21 cellular contexts compared by ENCODE assay signal in genomic region chr10:113441220-113441619, GRCh38.
A peak's percentile ranks its signal among the peaks of the same experiment; 100 is the strongest.
DNase-seq lines count a peak whose midpoint lies in the region; ATAC-seq, FAIRE-seq and TF ChIP-seq lines count a peak whose summit lies in the region.
"Had no signal": no experiment of that assay in that cellular context is flagged by ENCODE, and none has a peak within 500 bp of the region (broad histone marks: within the 10 kb centered on the region; RNA-seq: fewer than 3 reads in every experiment).

No MANE protein-coding gene starts in this region.

- peaks cover 5% of the 10 kb centered on the region for H3K4me1 Mint-ChIP-seq in progenitor cell of endocrine pancreas (ENCODE audit: low read depth)
- H3K4me1 Mint-ChIP-seq: B cell, immature natural killer cell, memory B cell had no signal

- no peak overlapping the region for H2AFZ ChIP-seq in HCT116 (ENCODE audit: low read depth, low read length, poor library complexity, severe bottlenecking)

- in situ Hi-C loops in brain microvascular endothelial cell (cut with HindIII; ENCODE audit: low pct_ligation_motif_present, low sequenced_read_pairs), result no loop called here

- ATAC-seq in HCT116, result peak; percentile 59
- no peak for ATAC-seq in GM19452 (IDR thresholded peaks at IDR 0.05; ENCODE audit: unreplicated experiment)

- no peaks in the 10 kb centered on the region for H3K9me3 Mint-ChIP-seq in progenitor cell of endocrine pancreas (ENCODE audit: low read depth)
- H3K9me3 Mint-ChIP-seq: immature natural killer cell, memory B cell had no signal

- H3K4me2 ChIP-seq in HCT116 (ENCODE audit: low read length), result no peak overlapping the region

- H3K27me3 ChIP-seq in HCT116 (ENCODE audit: insufficient read depth, low read length) (peaks cover 26% of the 10 kb centered on the region; the same call in 1 of the 2 replicates), bronchial epithelial cell (ENCODE audit: control insufficient read depth, insufficient read depth, low read length) (no peaks in the 10 kb centered on the region), brain microvascular endothelial cell (replicated peaks) (no peaks in the 10 kb centered on the region)
- H3K27me3 ChIP-seq: neutrophil, sigmoid colon had no signal

- TF ChIP-seq RAD21 in HCT116 (IDR thresholded peaks at IDR 0.05; ENCODE audit: low read depth), result peak; percentile 58

- no peak overlapping the region for H3K9ac ChIP-seq in HCT116 (ENCODE audit: low read length)

- TF ChIP-seq POLR2A in HCT116 (IDR thresholded peaks at IDR 0.05; ENCODE audit: borderline replicate concordance, extremely low read depth, insufficient read depth, insufficient read length), result no peak

- no peaks in the 10 kb centered on the region for H4K20me1 ChIP-seq in HCT116 (ENCODE audit: insufficient read depth)

- DNase-seq in AG08395 (ENCODE audit: low spot score) (peak; percentile 66), HCT116 (ENCODE audit: low read depth, low spot score) (no peak), bronchial epithelial cell (ENCODE audit: low read depth) (peak; percentile 18), midbrain (lab: John Stamatoyannopoulos, UW) (peak; percentile 24), A172 (ENCODE audit: low spot score) (no peak), progenitor cell of endocrine pancreas (ENCODE audit: low spot score, unreplicated experiment) (no peak), brain microvascular endothelial cell (no peak)
- DNase-seq: activated CD4-positive, CD25-positive, alpha-beta regulatory T cell; activated effector memory CD4-positive, alpha-beta T cell treated with anti-CD3 and anti-CD28 coated beads, Interleukin-2, amount 50 U/mL, for 16 hours; glutamatergic neuron; immature natural killer cell; NCI-H748 treated with DMSO at 0.1 percent for 48 hours; sigmoid colon; stimulated activated CD4-positive, alpha-beta T cell treated with anti-CD3 and anti-CD28 coated beads, Interleukin-4, amount 100 ng/mL, for 1 hour; T-helper 1 cell; trophoblast cell had no signal

- CTCF ChIA-PET in HCT116 (lab: Charles Lee), result interaction anchor here (1.5 kb wide), 1 partner anchor 56 kb away, joined by 3 read pairs; no protein-coding TSS in a partner anchor

- H3K9me3 ChIP-seq in HCT116 (ENCODE audit: control insufficient read depth in 1 of 2, insufficient read depth in 1 of 2, low read depth in 1 of 2, low read length in 2 of 2), result no peaks in the 10 kb centered on the region
- H3K9me3 ChIP-seq: neutrophil, sigmoid colon had no signal

- H3K9me2 ChIP-seq in HCT116 (ENCODE audit: insufficient read depth), result no peaks in the 10 kb centered on the region

- no peaks in the 10 kb centered on the region for H3K79me2 ChIP-seq in HCT116 (ENCODE audit: insufficient read depth, low read length)

- peak; percentile 23 for FAIRE-seq in bronchial epithelial cell (lab: Jason Lieb, UNC)

- peak; percentile 19 to 39 (median 29); a peak in 3 of 6 replicates for TF ChIP-seq CTCF in HCT116 (IDR thresholded peaks at IDR 0.05 in 2 of 3, conservative IDR thresholded peaks at IDR 0.05 in 1 of 3; ENCODE audit: borderline replicate concordance in 1 of 3, insufficient read depth in 1 of 3, low read depth in 2 of 3, low read length in 2 of 3)
- peak; percentile 49 for TF ChIP-seq CTCF in bronchial epithelial cell (IDR thresholded peaks at IDR 0.05; ENCODE audit: insufficient read depth, low read length, severe bottlenecking)
- no peak for TF ChIP-seq CTCF in progenitor cell of endocrine pancreas (IDR thresholded peaks at IDR 0.05; ENCODE audit: unreplicated experiment)
- TF ChIP-seq CTCF in brain microvascular endothelial cell (IDR thresholded peaks at IDR 0.05; ENCODE audit: low read depth, low read length, missing control alignments), result no peak

- H3K36me3 ChIP-seq in HCT116 (ENCODE audit: control insufficient read depth in 1 of 2, insufficient read depth in 2 of 2, low read length in 2 of 2) (no peaks in the 10 kb centered on the region), bronchial epithelial cell (ENCODE audit: control insufficient read depth, insufficient read depth, low read length) (no peaks in the 10 kb centered on the region), brain microvascular endothelial cell (replicated peaks) (no peaks in the 10 kb centered on the region)
- H3K36me3 ChIP-seq: neutrophil, sigmoid colon had no signal

- intact Hi-C loops in HCT116 (cut with micrococcal nuclease), result no loop called here

- H3K27ac Mint-ChIP-seq in progenitor cell of endocrine pancreas, result no peak overlapping the region
- H3K27ac Mint-ChIP-seq: B cell, immature natural killer cell, memory B cell had no signal

- no peak overlapping the region for H3K4me3 ChIP-seq in HCT116 (replicated peaks in 1 of 2; ENCODE audit: low read depth in 1 of 2, low read length in 2 of 2)
- no peak overlapping the region for H3K4me3 ChIP-seq in bronchial epithelial cell (ENCODE audit: low read depth, low read length)
- no peak overlapping the region for H3K4me3 ChIP-seq in brain microvascular endothelial cell (ENCODE audit: low read depth, low read length)
- H3K4me3 ChIP-seq: sigmoid colon had no signal

- no peaks in the 10 kb centered on the region for H3K36me3 Mint-ChIP-seq in progenitor cell of endocrine pancreas (ENCODE audit: insufficient read depth)
- H3K36me3 Mint-ChIP-seq: immature natural killer cell, memory B cell had no signal

- no TSS peak for BruUV-seq in HCT116 (replicated peaks; lab: Mats Ljungman, UMichigan)

- POLR2A ChIA-PET in HCT116 (lab: Charles Lee), result no interaction called here

- H3K4me1 ChIP-seq in HCT116 (ENCODE audit: control insufficient read depth in 1 of 2, insufficient read depth in 2 of 2, low read length in 2 of 2), result no peaks in the 10 kb centered on the region
- H3K4me1 ChIP-seq: sigmoid colon had no signal

- H3K4me3 Mint-ChIP-seq in progenitor cell of endocrine pancreas (ENCODE audit: low read depth), result no peak overlapping the region
- H3K4me3 Mint-ChIP-seq: B cell, immature natural killer cell, memory B cell had no signal

- RAD21 ChIA-PET in HCT116 (lab: Charles Lee; ENCODE audit: low non-redundant PET in 1 of 2, low total read pairs in 2 of 2, uncharacterized antibody in 2 of 2, unreplicated experiment in 2 of 2), result no interaction called here

- no peak overlapping the region for H3K27ac ChIP-seq in HCT116 (ENCODE audit: low read depth, low read length)
- no peak overlapping the region for H3K27ac ChIP-seq in brain microvascular endothelial cell
- H3K27ac ChIP-seq: epithelial cell of prostate, neutrophil, sigmoid colon had no signal

- peaks cover 25% of the 10 kb centered on the region for H3K27me3 Mint-ChIP-seq in progenitor cell of endocrine pancreas

TF ChIP-seq in HCT116, 20 proteins besides CTCF, POLR2A, EP300 and RAD21:
- TF ChIP-seq FOSL1 (IDR thresholded peaks at IDR 0.05; ENCODE audit: low read depth), result no peak
- TF ChIP-seq, protein P1, sequence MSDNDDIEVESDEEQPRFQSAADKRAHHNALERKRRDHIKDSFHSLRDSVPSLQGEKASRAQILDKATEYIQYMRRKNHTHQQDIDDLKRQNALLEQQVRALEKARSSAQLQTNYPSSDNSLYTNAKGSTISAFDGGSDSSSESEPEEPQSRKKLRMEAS (IDR thresholded peaks at IDR 0.05), result no peak
- TF ChIP-seq EZH2phosphoT487 (IDR thresholded peaks at IDR 0.05; ENCODE audit: borderline replicate concordance), result no peak
- TF ChIP-seq SIN3A (IDR thresholded peaks at IDR 0.05; ENCODE audit: low read depth), result no peak
- TF ChIP-seq JUND (IDR thresholded peaks at IDR 0.05), result no peak
- TF ChIP-seq YY1 (IDR thresholded peaks at IDR 0.05; ENCODE audit: extremely low read depth, insufficient replicate concordance, low read depth, low read length), result no peak
- TF ChIP-seq POLR2AphosphoS5 (IDR thresholded peaks at IDR 0.05; ENCODE audit: low read depth, low read length), result no peak
- TF ChIP-seq ZFX (IDR thresholded peaks at IDR 0.05), result no peak
- no peak for TF ChIP-seq ZNF274 (IDR thresholded peaks at IDR 0.05; ENCODE audit: low read depth, low read length)
- no peak for TF ChIP-seq ELF1 (IDR thresholded peaks at IDR 0.05; ENCODE audit: borderline replicate concordance, low read depth)
- no peak for TF ChIP-seq CEBPB (IDR thresholded peaks at IDR 0.05; ENCODE audit: low read depth)
- no peak for TF ChIP-seq TCF7L2 (IDR thresholded peaks at IDR 0.05; ENCODE audit: borderline replicate concordance, extremely low read depth, insufficient read depth, insufficient read length)
- no peak for TF ChIP-seq SRF (IDR thresholded peaks at IDR 0.05; ENCODE audit: low read depth)
- TF ChIP-seq EZH2 (IDR thresholded peaks at IDR 0.05), result no peak
- TF ChIP-seq SP1 (IDR thresholded peaks at IDR 0.05; ENCODE audit: low read depth), result no peak
- TF ChIP-seq, protein P2, sequence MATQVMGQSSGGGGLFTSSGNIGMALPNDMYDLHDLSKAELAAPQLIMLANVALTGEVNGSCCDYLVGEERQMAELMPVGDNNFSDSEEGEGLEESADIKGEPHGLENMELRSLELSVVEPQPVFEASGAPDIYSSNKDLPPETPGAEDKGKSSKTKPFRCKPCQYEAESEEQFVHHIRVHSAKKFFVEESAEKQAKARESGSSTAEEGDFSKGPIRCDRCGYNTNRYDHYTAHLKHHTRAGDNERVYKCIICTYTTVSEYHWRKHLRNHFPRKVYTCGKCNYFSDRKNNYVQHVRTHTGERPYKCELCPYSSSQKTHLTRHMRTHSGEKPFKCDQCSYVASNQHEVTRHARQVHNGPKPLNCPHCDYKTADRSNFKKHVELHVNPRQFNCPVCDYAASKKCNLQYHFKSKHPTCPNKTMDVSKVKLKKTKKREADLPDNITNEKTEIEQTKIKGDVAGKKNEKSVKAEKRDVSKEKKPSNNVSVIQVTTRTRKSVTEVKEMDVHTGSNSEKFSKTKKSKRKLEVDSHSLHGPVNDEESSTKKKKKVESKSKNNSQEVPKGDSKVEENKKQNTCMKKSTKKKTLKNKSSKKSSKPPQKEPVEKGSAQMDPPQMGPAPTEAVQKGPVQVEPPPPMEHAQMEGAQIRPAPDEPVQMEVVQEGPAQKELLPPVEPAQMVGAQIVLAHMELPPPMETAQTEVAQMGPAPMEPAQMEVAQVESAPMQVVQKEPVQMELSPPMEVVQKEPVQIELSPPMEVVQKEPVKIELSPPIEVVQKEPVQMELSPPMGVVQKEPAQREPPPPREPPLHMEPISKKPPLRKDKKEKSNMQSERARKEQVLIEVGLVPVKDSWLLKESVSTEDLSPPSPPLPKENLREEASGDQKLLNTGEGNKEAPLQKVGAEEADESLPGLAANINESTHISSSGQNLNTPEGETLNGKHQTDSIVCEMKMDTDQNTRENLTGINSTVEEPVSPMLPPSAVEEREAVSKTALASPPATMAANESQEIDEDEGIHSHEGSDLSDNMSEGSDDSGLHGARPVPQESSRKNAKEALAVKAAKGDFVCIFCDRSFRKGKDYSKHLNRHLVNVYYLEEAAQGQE (IDR thresholded peaks at IDR 0.05; ENCODE audit: low read depth), result no peak
- TF ChIP-seq CBX3 (IDR thresholded peaks at IDR 0.05; ENCODE audit: low read depth), result no peak

Comparison
In these comparisons a context has a peak if more than half of its experiments do, and no peak if none do; other contexts are left out.
1. DNase-seq: peak in AG08395 (single experiment), bronchial epithelial cell (single experiment) and midbrain (single experiment); none in HCT116 (single experiment), A172 (single experiment), progenitor cell of endocrine pancreas (single experiment) and brain microvascular endothelial cell (single experiment).
2. CTCF ChIP-seq: peak in HCT116 (3 of 3) and bronchial epithelial cell (single experiment); none in progenitor cell of endocrine pancreas (single experiment) and brain microvascular endothelial cell (single experiment).